1 cellular context compared by ENCODE assay signal in the genomic region with DNA sequence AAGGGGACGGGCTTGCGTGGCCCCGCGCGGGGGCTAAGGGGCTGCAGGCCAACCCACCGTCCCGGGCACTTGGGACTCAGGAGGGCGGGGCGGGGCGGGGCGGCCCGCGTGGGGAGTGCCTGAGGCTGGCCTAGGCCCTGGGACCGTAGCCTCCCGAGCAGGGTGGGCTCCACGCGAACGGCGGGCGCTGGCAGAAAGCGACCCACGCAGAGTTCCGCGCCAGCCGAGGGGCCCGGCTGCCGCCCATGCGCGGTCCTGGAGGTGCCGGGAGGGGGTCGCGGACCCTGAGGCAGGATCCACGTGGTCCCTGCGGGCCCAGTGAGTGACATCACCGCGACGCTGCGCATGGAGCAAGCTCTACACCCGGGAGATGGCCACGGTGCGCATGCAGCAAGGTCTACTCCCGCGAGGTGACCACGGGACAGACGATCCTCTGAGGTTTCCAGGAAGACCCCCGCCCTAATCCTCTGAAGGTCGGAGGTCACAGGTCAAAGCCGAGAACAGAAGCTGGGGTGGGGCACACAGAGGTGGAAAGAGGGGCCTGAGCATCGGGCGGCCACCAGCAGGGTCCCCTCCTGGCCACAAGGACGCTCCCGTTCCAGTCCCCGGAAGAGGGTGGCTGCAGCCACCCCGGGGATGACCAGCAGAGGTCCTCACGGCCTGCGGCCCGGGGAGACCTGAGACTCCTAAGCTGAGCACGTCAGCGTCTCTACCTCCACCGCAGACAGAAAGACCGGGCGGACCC.
TF ChIP-seq lines count a peak whose summit lies in the region.

No MANE protein-coding gene starts in this region.

TF ChIP-seq in HepG2, 621 proteins besides CTCF, POLR2A, EP300 and RAD21 (continued from another document and continues in another):
- TF ChIP-seq, protein P1, sequence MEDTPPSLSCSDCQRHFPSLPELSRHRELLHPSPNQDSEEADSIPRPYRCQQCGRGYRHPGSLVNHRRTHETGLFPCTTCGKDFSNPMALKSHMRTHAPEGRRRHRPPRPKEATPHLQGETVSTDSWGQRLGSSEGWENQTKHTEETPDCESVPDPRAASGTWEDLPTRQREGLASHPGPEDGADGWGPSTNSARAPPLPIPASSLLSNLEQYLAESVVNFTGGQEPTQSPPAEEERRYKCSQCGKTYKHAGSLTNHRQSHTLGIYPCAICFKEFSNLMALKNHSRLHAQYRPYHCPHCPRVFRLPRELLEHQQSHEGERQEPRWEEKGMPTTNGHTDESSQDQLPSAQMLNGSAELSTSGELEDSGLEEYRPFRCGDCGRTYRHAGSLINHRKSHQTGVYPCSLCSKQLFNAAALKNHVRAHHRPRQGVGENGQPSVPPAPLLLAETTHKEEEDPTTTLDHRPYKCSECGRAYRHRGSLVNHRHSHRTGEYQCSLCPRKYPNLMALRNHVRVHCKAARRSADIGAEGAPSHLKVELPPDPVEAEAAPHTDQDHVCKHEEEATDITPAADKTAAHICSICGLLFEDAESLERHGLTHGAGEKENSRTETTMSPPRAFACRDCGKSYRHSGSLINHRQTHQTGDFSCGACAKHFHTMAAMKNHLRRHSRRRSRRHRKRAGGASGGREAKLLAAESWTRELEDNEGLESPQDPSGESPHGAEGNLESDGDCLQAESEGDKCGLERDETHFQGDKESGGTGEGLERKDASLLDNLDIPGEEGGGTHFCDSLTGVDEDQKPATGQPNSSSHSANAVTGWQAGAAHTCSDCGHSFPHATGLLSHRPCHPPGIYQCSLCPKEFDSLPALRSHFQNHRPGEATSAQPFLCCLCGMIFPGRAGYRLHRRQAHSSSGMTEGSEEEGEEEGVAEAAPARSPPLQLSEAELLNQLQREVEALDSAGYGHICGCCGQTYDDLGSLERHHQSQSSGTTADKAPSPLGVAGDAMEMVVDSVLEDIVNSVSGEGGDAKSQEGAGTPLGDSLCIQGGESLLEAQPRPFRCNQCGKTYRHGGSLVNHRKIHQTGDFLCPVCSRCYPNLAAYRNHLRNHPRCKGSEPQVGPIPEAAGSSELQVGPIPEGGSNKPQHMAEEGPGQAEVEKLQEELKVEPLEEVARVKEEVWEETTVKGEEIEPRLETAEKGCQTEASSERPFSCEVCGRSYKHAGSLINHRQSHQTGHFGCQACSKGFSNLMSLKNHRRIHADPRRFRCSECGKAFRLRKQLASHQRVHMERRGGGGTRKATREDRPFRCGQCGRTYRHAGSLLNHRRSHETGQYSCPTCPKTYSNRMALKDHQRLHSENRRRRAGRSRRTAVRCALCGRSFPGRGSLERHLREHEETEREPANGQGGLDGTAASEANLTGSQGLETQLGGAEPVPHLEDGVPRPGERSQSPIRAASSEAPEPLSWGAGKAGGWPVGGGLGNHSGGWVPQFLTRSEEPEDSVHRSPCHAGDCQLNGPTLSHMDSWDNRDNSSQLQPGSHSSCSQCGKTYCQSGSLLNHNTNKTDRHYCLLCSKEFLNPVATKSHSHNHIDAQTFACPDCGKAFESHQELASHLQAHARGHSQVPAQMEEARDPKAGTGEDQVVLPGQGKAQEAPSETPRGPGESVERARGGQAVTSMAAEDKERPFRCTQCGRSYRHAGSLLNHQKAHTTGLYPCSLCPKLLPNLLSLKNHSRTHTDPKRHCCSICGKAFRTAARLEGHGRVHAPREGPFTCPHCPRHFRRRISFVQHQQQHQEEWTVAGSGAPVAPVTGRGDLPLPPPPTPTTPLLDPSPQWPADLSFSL (CRISPR knock-in tag; IDR thresholded peaks at IDR 0.05), result 0 out of 2 replicates have a peak, but pooled peaks have one; percentile 47
- TF ChIP-seq, protein P2, sequence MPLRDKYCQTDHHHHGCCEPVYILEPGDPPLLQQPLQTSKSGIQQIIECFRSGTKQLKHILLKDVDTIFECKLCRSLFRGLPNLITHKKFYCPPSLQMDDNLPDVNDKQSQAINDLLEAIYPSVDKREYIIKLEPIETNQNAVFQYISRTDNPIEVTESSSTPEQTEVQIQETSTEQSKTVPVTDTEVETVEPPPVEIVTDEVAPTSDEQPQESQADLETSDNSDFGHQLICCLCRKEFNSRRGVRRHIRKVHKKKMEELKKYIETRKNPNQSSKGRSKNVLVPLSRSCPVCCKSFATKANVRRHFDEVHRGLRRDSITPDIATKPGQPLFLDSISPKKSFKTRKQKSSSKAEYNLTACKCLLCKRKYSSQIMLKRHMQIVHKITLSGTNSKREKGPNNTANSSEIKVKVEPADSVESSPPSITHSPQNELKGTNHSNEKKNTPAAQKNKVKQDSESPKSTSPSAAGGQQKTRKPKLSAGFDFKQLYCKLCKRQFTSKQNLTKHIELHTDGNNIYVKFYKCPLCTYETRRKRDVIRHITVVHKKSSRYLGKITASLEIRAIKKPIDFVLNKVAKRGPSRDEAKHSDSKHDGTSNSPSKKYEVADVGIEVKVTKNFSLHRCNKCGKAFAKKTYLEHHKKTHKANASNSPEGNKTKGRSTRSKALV (CRISPR knock-in tag; IDR thresholded peaks at IDR 0.05), result peak; percentile 77; the same call in 1 of the 2 replicates
- TF ChIP-seq PHF8 (CRISPR knock-in tag; IDR thresholded peaks at IDR 0.05), result peak; percentile 69; the same call in 1 of the 2 replicates
- no peak for TF ChIP-seq DRAP1 (CRISPR knock-in tag; IDR thresholded peaks at IDR 0.05)
- TF ChIP-seq, protein P3, sequence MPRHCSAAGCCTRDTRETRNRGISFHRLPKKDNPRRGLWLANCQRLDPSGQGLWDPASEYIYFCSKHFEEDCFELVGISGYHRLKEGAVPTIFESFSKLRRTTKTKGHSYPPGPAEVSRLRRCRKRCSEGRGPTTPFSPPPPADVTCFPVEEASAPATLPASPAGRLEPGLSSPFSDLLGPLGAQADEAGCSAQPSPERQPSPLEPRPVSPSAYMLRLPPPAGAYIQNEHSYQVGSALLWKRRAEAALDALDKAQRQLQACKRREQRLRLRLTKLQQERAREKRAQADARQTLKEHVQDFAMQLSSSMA (CRISPR knock-in tag; IDR thresholded peaks at IDR 0.05), result peak; percentile 83; the same call in 1 of the 2 replicates
- TF ChIP-seq SOX6 (IDR thresholded peaks at IDR 0.05), result no peak
- TF ChIP-seq SOX6 (CRISPR knock-in tag; IDR thresholded peaks at IDR 0.05), result peak; percentile 78
- 0 out of 2 replicates have a peak, but pooled peaks have one; percentile 56 for TF ChIP-seq TSC22D2 (CRISPR knock-in tag; IDR thresholded peaks at IDR 0.05; ENCODE audit: borderline replicate concordance)
- TF ChIP-seq, protein P4, sequence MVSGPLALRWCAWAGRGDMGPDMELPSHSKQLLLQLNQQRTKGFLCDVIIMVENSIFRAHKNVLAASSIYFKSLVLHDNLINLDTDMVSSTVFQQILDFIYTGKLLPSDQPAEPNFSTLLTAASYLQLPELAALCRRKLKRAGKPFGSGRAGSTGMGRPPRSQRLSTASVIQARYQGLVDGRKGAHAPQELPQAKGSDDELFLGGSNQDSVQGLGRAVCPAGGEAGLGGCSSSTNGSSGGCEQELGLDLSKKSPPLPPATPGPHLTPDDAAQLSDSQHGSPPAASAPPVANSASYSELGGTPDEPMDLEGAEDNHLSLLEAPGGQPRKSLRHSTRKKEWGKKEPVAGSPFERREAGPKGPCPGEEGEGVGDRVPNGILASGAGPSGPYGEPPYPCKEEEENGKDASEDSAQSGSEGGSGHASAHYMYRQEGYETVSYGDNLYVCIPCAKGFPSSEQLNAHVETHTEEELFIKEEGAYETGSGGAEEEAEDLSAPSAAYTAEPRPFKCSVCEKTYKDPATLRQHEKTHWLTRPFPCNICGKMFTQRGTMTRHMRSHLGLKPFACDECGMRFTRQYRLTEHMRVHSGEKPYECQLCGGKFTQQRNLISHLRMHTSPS (CRISPR knock-in tag; IDR thresholded peaks at IDR 0.05; ENCODE audit: low read depth), result no peak
- TF ChIP-seq ZNF496 (CRISPR knock-in tag; IDR thresholded peaks at IDR 0.05; ENCODE audit: insufficient replicate concordance), result no peak
- 0 out of 2 replicates have a peak, but pooled peaks have one; percentile 38 for TF ChIP-seq ZFP1 (CRISPR knock-in tag; IDR thresholded peaks at IDR 0.05)
- TF ChIP-seq TBP (CRISPR knock-in tag; IDR thresholded peaks at IDR 0.05), result no peak
- no peak for TF ChIP-seq ZNF326 (CRISPR knock-in tag; IDR thresholded peaks at IDR 0.05; ENCODE audit: borderline replicate concordance)
- peak; percentile 87 for TF ChIP-seq PATZ1 (CRISPR knock-in tag; IDR thresholded peaks at IDR 0.05)
- TF ChIP-seq, protein P5, sequence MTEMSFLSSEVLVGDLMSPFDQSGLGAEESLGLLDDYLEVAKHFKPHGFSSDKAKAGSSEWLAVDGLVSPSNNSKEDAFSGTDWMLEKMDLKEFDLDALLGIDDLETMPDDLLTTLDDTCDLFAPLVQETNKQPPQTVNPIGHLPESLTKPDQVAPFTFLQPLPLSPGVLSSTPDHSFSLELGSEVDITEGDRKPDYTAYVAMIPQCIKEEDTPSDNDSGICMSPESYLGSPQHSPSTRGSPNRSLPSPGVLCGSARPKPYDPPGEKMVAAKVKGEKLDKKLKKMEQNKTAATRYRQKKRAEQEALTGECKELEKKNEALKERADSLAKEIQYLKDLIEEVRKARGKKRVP (CRISPR knock-in tag; IDR thresholded peaks at IDR 0.05), result peak in 1 of 2 experiments; percentile 44; a peak in 1 of 4 replicates
- TF ChIP-seq, protein P6, sequence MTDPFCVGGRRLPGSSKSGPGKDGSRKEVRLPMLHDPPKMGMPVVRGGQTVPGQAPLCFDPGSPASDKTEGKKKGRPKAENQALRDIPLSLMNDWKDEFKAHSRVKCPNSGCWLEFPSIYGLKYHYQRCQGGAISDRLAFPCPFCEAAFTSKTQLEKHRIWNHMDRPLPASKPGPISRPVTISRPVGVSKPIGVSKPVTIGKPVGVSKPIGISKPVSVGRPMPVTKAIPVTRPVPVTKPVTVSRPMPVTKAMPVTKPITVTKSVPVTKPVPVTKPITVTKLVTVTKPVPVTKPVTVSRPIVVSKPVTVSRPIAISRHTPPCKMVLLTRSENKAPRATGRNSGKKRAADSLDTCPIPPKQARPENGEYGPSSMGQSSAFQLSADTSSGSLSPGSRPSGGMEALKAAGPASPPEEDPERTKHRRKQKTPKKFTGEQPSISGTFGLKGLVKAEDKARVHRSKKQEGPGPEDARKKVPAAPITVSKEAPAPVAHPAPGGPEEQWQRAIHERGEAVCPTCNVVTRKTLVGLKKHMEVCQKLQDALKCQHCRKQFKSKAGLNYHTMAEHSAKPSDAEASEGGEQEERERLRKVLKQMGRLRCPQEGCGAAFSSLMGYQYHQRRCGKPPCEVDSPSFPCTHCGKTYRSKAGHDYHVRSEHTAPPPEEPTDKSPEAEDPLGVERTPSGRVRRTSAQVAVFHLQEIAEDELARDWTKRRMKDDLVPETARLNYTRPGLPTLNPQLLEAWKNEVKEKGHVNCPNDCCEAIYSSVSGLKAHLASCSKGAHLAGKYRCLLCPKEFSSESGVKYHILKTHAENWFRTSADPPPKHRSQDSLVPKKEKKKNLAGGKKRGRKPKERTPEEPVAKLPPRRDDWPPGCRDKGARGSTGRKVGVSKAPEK (CRISPR knock-in tag; IDR thresholded peaks at IDR 0.05; ENCODE audit: borderline replicate concordance), result no peak
- TF ChIP-seq ZNF136 (CRISPR knock-in tag; IDR thresholded peaks at IDR 0.05; ENCODE audit: low read depth), result no peak
- peak; percentile 84 for TF ChIP-seq ZFY (CRISPR knock-in tag; IDR thresholded peaks at IDR 0.05)
- peak; percentile 85 for TF ChIP-seq RXRA (CRISPR knock-in tag; IDR thresholded peaks at IDR 0.05)
- TF ChIP-seq ZC3H13 (CRISPR knock-in tag; IDR thresholded peaks at IDR 0.05), result no peak
- TF ChIP-seq XRCC5 (optimal IDR thresholded peaks at IDR 0.05; ENCODE audit: low read length), result peak; percentile 95
- TF ChIP-seq HES4 (CRISPR knock-in tag; IDR thresholded peaks at IDR 0.05; ENCODE audit: borderline replicate concordance), result peak; percentile 91
- peak; percentile 89 for TF ChIP-seq IKZF4 (CRISPR knock-in tag; IDR thresholded peaks at IDR 0.05; ENCODE audit: borderline replicate concordance, low read depth, not compliant biosample characterization)
- TF ChIP-seq ZNF644 (CRISPR knock-in tag; IDR thresholded peaks at IDR 0.05; ENCODE audit: low read depth), result no peak
- no peak for TF ChIP-seq MLLT10 (CRISPR knock-in tag; IDR thresholded peaks at IDR 0.05)
- TF ChIP-seq BHLHE40 (IDR thresholded peaks at IDR 0.05; ENCODE audit: low read length), result peak; percentile 19; the same call in 1 of the 2 replicates
- TF ChIP-seq YEATS4 (CRISPR knock-in tag; IDR thresholded peaks at IDR 0.05; ENCODE audit: borderline replicate concordance), result peak; percentile 89
- no peak for TF ChIP-seq DBP (CRISPR knock-in tag; IDR thresholded peaks at IDR 0.05; ENCODE audit: not compliant biosample characterization)
- TF ChIP-seq SNRNP70 (IDR thresholded peaks at IDR 0.05; ENCODE audit: low read depth, low read length), result no peak
- no peak for TF ChIP-seq FLYWCH1 (CRISPR knock-in tag; IDR thresholded peaks at IDR 0.05)
- no peak for TF ChIP-seq NCOR1 (IDR thresholded peaks at IDR 0.05; ENCODE audit: borderline replicate concordance, low read length)
- peak; percentile 89; the same call in 1 of the 2 replicates for TF ChIP-seq DNMT3B (CRISPR knock-in tag; conservative IDR thresholded peaks at IDR 0.05)
- TF ChIP-seq HOXD1 (CRISPR knock-in tag; IDR thresholded peaks at IDR 0.05), result peak; percentile 38; the same call in 1 of the 2 replicates
- TF ChIP-seq SMAD3 (CRISPR knock-in tag; IDR thresholded peaks at IDR 0.05), result peak; percentile 76; the same call in 1 of the 2 replicates
- no peak for TF ChIP-seq MTA3 (CRISPR knock-in tag; IDR thresholded peaks at IDR 0.05)
- TF ChIP-seq PCBP2 (optimal IDR thresholded peaks at IDR 0.05; ENCODE audit: low read depth, low read length, poor library complexity, severe bottlenecking), result no peak
- TF ChIP-seq CC2D1A (CRISPR knock-in tag; IDR thresholded peaks at IDR 0.05), result 0 out of 2 replicates have a peak, but pooled peaks have one; percentile 78
- no peak for TF ChIP-seq ZEB1 (IDR thresholded peaks at IDR 0.05; ENCODE audit: insufficient replicate concordance, low read depth)
- peak; percentile 58; the same call in 1 of the 2 replicates for TF ChIP-seq ZNF724P (CRISPR knock-in tag; IDR thresholded peaks at IDR 0.05; ENCODE audit: borderline replicate concordance)
- peak; percentile 93 for TF ChIP-seq ZNF572 (CRISPR knock-in tag; IDR thresholded peaks at IDR 0.05)
- TF ChIP-seq GATA4 (IDR thresholded peaks at IDR 0.05; ENCODE audit: borderline replicate concordance, low read depth), result no peak
